In genomic region chr19:23799321-23799720, GRCh38 we compare ENCODE assay signal across 8 cellular contexts. TPM values are rescaled to one million over a fixed set of nuclear protein-coding genes. Genes with fewer than 3 reads are reported as not detected.
DNase-seq lines count a peak whose midpoint lies in the region; ATAC-seq and TF ChIP-seq lines count a peak whose summit lies in the region.
"Had no signal": no experiment of that assay in that cellular context is flagged by ENCODE, and none has a peak within 500 bp of the region (broad histone marks: within the 10 kb centered on the region; RNA-seq: fewer than 3 reads in every experiment).

No MANE protein-coding gene starts in this region.

- peaks cover 3% of the 10 kb centered on the region; the same call in 1 of the 2 replicates for H4K20me1 ChIP-seq in DND-41 (ENCODE audit: insufficient read depth, low read length)

- H3K4me3 Mint-ChIP-seq in activated B cell treated with CpG ODN at 0.5 μM for 24 hours: peak overlapping the region; percentile 17

- CTCF ChIA-PET in activated B cell treated with CpG ODN at 0.5 μM for 24 hours (lab: Charles Lee): no interaction called here

- no peaks in the 10 kb centered on the region for H3K9me3 ChIP-seq in DND-41 (ENCODE audit: insufficient read depth, low read length, severe bottlenecking)
- H3K9me3 ChIP-seq in effector memory CD4-positive, alpha-beta T cell (ENCODE audit: control insufficient read depth, low read length): no peaks in the 10 kb centered on the region
- peaks cover 0 to 25% of the 10 kb centered on the region in 2 donors for H3K9me3 ChIP-seq in left lung

- no peak overlapping the region for H2AFZ ChIP-seq in DND-41 (ENCODE audit: low read depth, low read length)

- peak overlapping the region; percentile 37 for H3K9ac ChIP-seq in DND-41 (ENCODE audit: low read depth, low read length)

- H3K79me2 ChIP-seq in DND-41 (ENCODE audit: insufficient read depth, low read length): peaks cover 31% of the 10 kb centered on the region

- peaks cover 17% of the 10 kb centered on the region for H3K4me1 ChIP-seq in DND-41 (ENCODE audit: insufficient read depth, low read length)
- peaks cover 9% of the 10 kb centered on the region for H3K4me1 ChIP-seq in effector memory CD4-positive, alpha-beta T cell (ENCODE audit: control insufficient read depth, insufficient read depth, low read length, poor library complexity, severe bottlenecking)
- no peaks in the 10 kb centered on the region for H3K4me1 ChIP-seq in left lung

- H3K9me3 Mint-ChIP-seq in activated B cell treated with CpG ODN at 0.5 μM for 24 hours: peaks cover 11% of the 10 kb centered on the region

- H3K36me3 ChIP-seq in DND-41 (ENCODE audit: insufficient read depth, low read length) (no peaks in the 10 kb centered on the region; the same call in 1 of the 2 replicates), left lung (no peaks in the 10 kb centered on the region)
- no peaks in the 10 kb centered on the region for H3K36me3 ChIP-seq in effector memory CD4-positive, alpha-beta T cell (ENCODE audit: control insufficient read depth, insufficient read depth, low read length)

- no peak overlapping the region for H3K27ac Mint-ChIP-seq in activated B cell treated with CpG ODN at 0.5 μM for 24 hours

- intact Hi-C loops in activated B cell treated with CpG ODN at 0.5 μM for 24 hours (cut with micrococcal nuclease): no loop called here
- intact Hi-C loops in left lung (cut with DNase I): no loop called here

- DNase-seq in DND-41: peak; percentile 80
- DNase-seq in activated B cell treated with CpG ODN at 0.5 μM for 24 hours: no peak
- peak in 2 of 3 donors; percentile 12 to 13 for DNase-seq in effector memory CD4-positive, alpha-beta T cell
- no peak for DNase-seq in NCI-H1930 (lab: John Stamatoyannopoulos, UW)
- DNase-seq in left lung: no peak
- DNase-seq in hippocampal formation (lab: John Stamatoyannopoulos, UW): no peak
- DNase-seq: NCI-H2227 treated with DMSO at 0.1 percent for 48 hours had no signal

- H3K27me3 Mint-ChIP-seq in activated B cell treated with CpG ODN at 0.5 μM for 24 hours: no peaks in the 10 kb centered on the region

- peak overlapping the region in 1 of 2 experiments; percentile 43; a peak in 2 of 4 replicates for H3K4me3 ChIP-seq in DND-41 (ENCODE audit: low read depth in 1 of 2, low read length in 2 of 2)
- H3K4me3 ChIP-seq in effector memory CD4-positive, alpha-beta T cell (ENCODE audit: insufficient read depth, low read depth, low read length, poor library complexity, severe bottlenecking): peak overlapping the region; percentile 25
- no peak overlapping the region for H3K4me3 ChIP-seq in left lung

- H3K4me1 Mint-ChIP-seq in activated B cell treated with CpG ODN at 0.5 μM for 24 hours: peaks cover 32% of the 10 kb centered on the region

- H3K36me3 Mint-ChIP-seq in activated B cell treated with CpG ODN at 0.5 μM for 24 hours (ENCODE audit: low read depth): no peaks in the 10 kb centered on the region

- H3K27ac ChIP-seq in DND-41 (ENCODE audit: low read length) (peak overlapping the region; percentile 70), left lung (no peak overlapping the region)
- peak overlapping the region; percentile 61 for H3K27ac ChIP-seq in effector memory CD4-positive, alpha-beta T cell (ENCODE audit: insufficient read depth, low read length, poor library complexity, severe bottlenecking)

- ATAC-seq in DND-41 (ENCODE audit: insufficient read depth, low read depth): peak; percentile 100
- ATAC-seq in GM21423 (IDR thresholded peaks at IDR 0.05; ENCODE audit: unreplicated experiment): peak; percentile 77
- ATAC-seq in activated B cell treated with CpG ODN at 0.5 μM for 24 hours (ENCODE audit: low read depth): peak; percentile 28
- no peak for ATAC-seq in left lung

- H3K4me2 ChIP-seq in DND-41 (ENCODE audit: insufficient read depth, low read length): peak overlapping the region; percentile 65

- TF ChIP-seq CTCF in DND-41 (IDR thresholded peaks at IDR 0.05; ENCODE audit: borderline replicate concordance, extremely low read depth, low read length, poor library complexity, severe bottlenecking) (no peak), activated B cell treated with CpG ODN at 0.5 μM for 24 hours (IDR thresholded peaks at IDR 0.05) (no peak), left lung (IDR thresholded peaks at IDR 0.05) (no peak)

- POLR2A ChIA-PET in activated B cell treated with CpG ODN at 0.5 μM for 24 hours (lab: Charles Lee): no interaction called here

- H3K27me3 ChIP-seq in DND-41 (ENCODE audit: insufficient read depth, low read length, poor library complexity): no peaks in the 10 kb centered on the region
- H3K27me3 ChIP-seq in effector memory CD4-positive, alpha-beta T cell (replicated peaks; ENCODE audit: control insufficient read depth, insufficient read depth, low read length, poor library complexity, severe bottlenecking): no peaks in the 10 kb centered on the region
- no peaks in the 10 kb centered on the region for H3K27me3 ChIP-seq in left lung

RNA-seq across cellular contexts. Expression of gene ZNF681, which starts 40.6 kb away (rescaled TPM):
- 5.5 and 8.3 TPM in 2 replicates for total RNA-seq in activated B cell treated with CpG ODN at 0.5 μM for 24 hours
- total RNA-seq in left lung: 1 to 10 TPM; 2.6 to 2.7 TPM

Comparison
In these comparisons a context has a peak if more than half of its experiments do, and no peak if none do; other contexts are left out.
1. DNase-seq: peak in DND-41 (single experiment) and effector memory CD4-positive, alpha-beta T cell (2 of 3); none in activated B cell treated with CpG ODN at 0.5 μM for 24 hours (single experiment), NCI-H1930 (0 of 2), left lung (0 of 2) and hippocampal formation (0 of 2).
2. H3K27ac ChIP-seq: peak in DND-41 (single experiment) and effector memory CD4-positive, alpha-beta T cell (single experiment); none in left lung (0 of 2).